Comparison of ENCODE assay signal across 8 cellular contexts in genomic region chr10:27285093-27285492, GRCh38.
DNase-seq lines count a peak whose midpoint lies in the region; ATAC-seq lines count a peak whose summit lies in the region.

No MANE protein-coding gene starts in this region.

- ATAC-seq in GM18502 (IDR thresholded peaks at IDR 0.05; ENCODE audit: poor library complexity, unreplicated experiment): no peak
- ATAC-seq in GM19035 (IDR thresholded peaks at IDR 0.05; ENCODE audit: unreplicated experiment): no peak

- DNase-seq in NCI-H82 (lab: John Stamatoyannopoulos, UW) (peak; percentile 22), NCI-H82 treated with DMSO at 0.1 percent for 48 hours (lab: John Stamatoyannopoulos, UW; ENCODE audit: unreplicated experiment) (no peak), RPMI8226 (peak; percentile 27), NCI-H774 (lab: John Stamatoyannopoulos, UW) (no peak)
- peak; percentile 1 for DNase-seq in effector CD8-positive, alpha-beta T cell (lab: John Stamatoyannopoulos, UW)
- peak; percentile 6 for DNase-seq in stimulated activated CD4-positive, alpha-beta T cell treated with anti-CD3 and anti-CD28 coated beads, Interleukin-2, amount 100 ng/mL, for 4 hours (ENCODE audit: low read depth)

Comparison
In these comparisons a context has a peak if more than half of its experiments do, and no peak if none do; other contexts are left out.
1. DNase-seq: peak in NCI-H82 (single experiment), RPMI8226 (single experiment), effector CD8-positive, alpha-beta T cell (single experiment) and stimulated activated CD4-positive, alpha-beta T cell treated with anti-CD3 and anti-CD28 coated beads, Interleukin-2, amount 100 ng/mL, for 4 hours (single experiment); none in NCI-H82 treated with DMSO at 0.1 percent for 48 hours (single experiment) and NCI-H774 (single experiment).